ENCODE assay signal across 8 cellular contexts in the genomic region with DNA sequence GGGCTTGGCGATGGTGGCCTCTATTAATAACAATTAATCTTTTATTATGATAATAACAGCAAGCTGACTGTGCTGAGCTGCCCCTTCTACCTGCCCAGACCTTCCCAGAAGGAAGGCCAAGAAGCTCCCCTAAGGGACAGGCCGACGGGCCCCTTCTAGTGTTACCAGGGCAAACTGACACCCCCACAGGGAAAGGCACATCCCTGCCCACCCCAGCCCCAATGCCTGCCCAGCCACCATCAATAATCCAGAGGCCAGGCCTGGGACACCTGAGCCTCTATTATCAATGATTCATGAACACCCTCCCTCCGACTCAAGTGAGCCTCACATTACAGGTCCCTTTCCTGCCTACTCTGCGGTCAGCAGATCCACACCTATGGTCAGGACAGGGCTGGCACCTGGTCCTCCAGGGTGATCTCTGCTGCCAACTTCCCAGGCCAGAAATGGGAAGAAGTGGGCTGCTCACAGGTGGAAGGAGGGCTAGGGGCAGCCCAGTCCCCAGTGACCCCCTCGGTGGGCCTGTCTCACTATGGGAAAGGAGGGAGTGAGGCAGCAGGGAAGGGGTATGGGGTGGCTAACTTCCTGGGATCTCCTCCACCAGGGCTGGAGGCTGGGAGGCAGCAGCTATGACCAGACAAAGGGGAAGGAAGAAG. TPM values are rescaled to one million over a fixed set of nuclear protein-coding genes. Genes with fewer than 3 reads are reported as not detected.
A peak's percentile ranks its signal among the peaks of the same experiment; 100 is the strongest.
DNase-seq lines count a peak whose midpoint lies in the region; ATAC-seq, FAIRE-seq and TF ChIP-seq lines count a peak whose summit lies in the region.
"Had no signal": no experiment of that assay in that cellular context is flagged by ENCODE, and none has a peak within 500 bp of the region (broad histone marks: within the 10 kb centered on the region; RNA-seq: fewer than 3 reads in every experiment).

No MANE protein-coding gene starts in this region.

- no peaks in the 10 kb centered on the region for H3K9me3 ChIP-seq in hepatocyte (ENCODE audit: low read depth)

- no peaks in the 10 kb centered on the region for H3K9me2 ChIP-seq in hepatocyte (replicated peaks; ENCODE audit: insufficient read depth)

- ATAC-seq in stimulated activated effector memory CD8-positive, alpha-beta T cell treated with anti-CD3 and anti-CD28 coated beads, Interleukin-12 subunit alpha, Interleukin-12 subunit beta, amount 100 ng/mL, for 72 hours, result no peak

- peaks cover 7% of the 10 kb centered on the region for H4K20me1 ChIP-seq in hepatocyte (ENCODE audit: insufficient read depth, poor library complexity, severe bottlenecking)

- no peak for TF ChIP-seq POLR2A in GM12891 (IDR thresholded peaks at IDR 0.05; ENCODE audit: low read depth, low read length)

- peak overlapping the region; percentile 92 for H3K4me2 ChIP-seq in hepatocyte

- H3K79me2 ChIP-seq in hepatocyte, result peaks cover 43% of the 10 kb centered on the region

- no peak overlapping the region for H3K4me3 ChIP-seq in hepatocyte

- no peak for TF ChIP-seq CTCF in HFFc6 (IDR thresholded peaks at IDR 0.05)
- no peak for TF ChIP-seq CTCF in hepatocyte (IDR thresholded peaks at IDR 0.05; ENCODE audit: poor library complexity)

- FAIRE-seq in GM12891 (lab: Jason Lieb, UNC), result no peak

- H3K4me1 Mint-ChIP-seq in HFFc6 (ENCODE audit: low read depth), result peaks cover 43% of the 10 kb centered on the region
- peaks cover 69% of the 10 kb centered on the region for H3K4me1 Mint-ChIP-seq in activated T-helper 1 cell treated with anti-CD3 and anti-CD28 coated beads, Interleukin-12 subunit alpha, Interleukin-12 subunit beta, Interleukin-2, Interleukin-4 antibody, amounts not matched to agents 30 ng/mL and 10 ng/mL and 1 ng/mL, durations not matched to agents 14 hours and 24 hours and 36 hours (ENCODE audit: low read depth)
- peaks cover 79% of the 10 kb centered on the region for H3K4me1 Mint-ChIP-seq in stimulated activated effector memory CD8-positive, alpha-beta T cell treated with anti-CD3 and anti-CD28 coated beads, Interleukin-12 subunit alpha, Interleukin-12 subunit beta, amount 100 ng/mL, for 72 hours

- no peaks in the 10 kb centered on the region for H3K9me3 Mint-ChIP-seq in HFFc6
- H3K9me3 Mint-ChIP-seq in activated T-helper 1 cell treated with anti-CD3 and anti-CD28 coated beads, Interleukin-12 subunit alpha, Interleukin-12 subunit beta, Interleukin-2, Interleukin-4 antibody, amounts not matched to agents 30 ng/mL and 10 ng/mL and 1 ng/mL, durations not matched to agents 14 hours and 24 hours and 36 hours, result no peaks in the 10 kb centered on the region
- no peaks in the 10 kb centered on the region for H3K9me3 Mint-ChIP-seq in stimulated activated effector memory CD8-positive, alpha-beta T cell treated with anti-CD3 and anti-CD28 coated beads, Interleukin-12 subunit alpha, Interleukin-12 subunit beta, amount 100 ng/mL, for 72 hours

- peak overlapping the region; percentile 100 for H3K4me3 Mint-ChIP-seq in HFFc6
- peak overlapping the region; percentile 73 for H3K4me3 Mint-ChIP-seq in activated T-helper 1 cell treated with anti-CD3 and anti-CD28 coated beads, Interleukin-12 subunit alpha, Interleukin-12 subunit beta, Interleukin-2, Interleukin-4 antibody, amounts not matched to agents 30 ng/mL and 10 ng/mL and 1 ng/mL, durations not matched to agents 14 hours and 24 hours and 36 hours
- peak overlapping the region; percentile 88 for H3K4me3 Mint-ChIP-seq in stimulated activated effector memory CD8-positive, alpha-beta T cell treated with anti-CD3 and anti-CD28 coated beads, Interleukin-12 subunit alpha, Interleukin-12 subunit beta, amount 100 ng/mL, for 72 hours

- H3K36me3 ChIP-seq in hepatocyte (replicated peaks; ENCODE audit: insufficient read depth, low read depth), result no peaks in the 10 kb centered on the region

- no peaks in the 10 kb centered on the region for H3K27me3 ChIP-seq in hepatocyte

- peaks cover 1% of the 10 kb centered on the region for H3K27me3 Mint-ChIP-seq in HFFc6 (ENCODE audit: insufficient read depth)
- no peaks in the 10 kb centered on the region for H3K27me3 Mint-ChIP-seq in activated T-helper 1 cell treated with anti-CD3 and anti-CD28 coated beads, Interleukin-12 subunit alpha, Interleukin-12 subunit beta, Interleukin-2, Interleukin-4 antibody, amounts not matched to agents 30 ng/mL and 10 ng/mL and 1 ng/mL, durations not matched to agents 14 hours and 24 hours and 36 hours (ENCODE audit: insufficient read depth)

- DNase-seq in HFFc6, result no peak
- DNase-seq in activated T-helper 1 cell treated with anti-CD3 and anti-CD28 coated beads, Interleukin-12 subunit alpha, Interleukin-12 subunit beta, Interleukin-2, Interleukin-4 antibody, amounts not matched to agents 30 ng/mL and 10 ng/mL and 1 ng/mL, durations not matched to agents 14 hours and 24 hours and 36 hours (ENCODE audit: low spot score), result no peak
- DNase-seq in hepatocyte (ENCODE audit: low spot score), result no peak
- DNase-seq in stimulated activated effector memory CD8-positive, alpha-beta T cell treated with anti-CD3 and anti-CD28 coated beads, Interleukin-12 subunit alpha, Interleukin-12 subunit beta, amount 100 ng/mL, for 72 hours (ENCODE audit: low spot score in 2 of 2), result no peak
- DNase-seq in GM12891 (ENCODE audit: insufficient read length, low spot score), result no peak
- DNase-seq in SKM-1 treated with dmso at 0.1 percent for 144 hours (lab: John Stamatoyannopoulos, UW; ENCODE audit: unreplicated experiment), result no peak
- DNase-seq in LoVo (ENCODE audit: low spot score), result no peak
- DNase-seq: activated CD4-positive, alpha-beta T cell treated with anti-CD3 and anti-CD28 coated beads for 1 hour had no signal

- intact Hi-C loops in activated T-helper 1 cell treated with anti-CD3 and anti-CD28 coated beads, Interleukin-12 subunit alpha, Interleukin-12 subunit beta, Interleukin-2, Interleukin-4 antibody, amounts not matched to agents 30 ng/mL and 10 ng/mL and 1 ng/mL, durations not matched to agents 14 hours and 24 hours and 36 hours (cut with micrococcal nuclease), result no loop called here

- H3K27ac ChIP-seq in hepatocyte, result peak overlapping the region; percentile 84

- H3K27ac Mint-ChIP-seq in HFFc6, result peak overlapping the region; percentile 92
- peak overlapping the region; percentile 73 for H3K27ac Mint-ChIP-seq in activated T-helper 1 cell treated with anti-CD3 and anti-CD28 coated beads, Interleukin-12 subunit alpha, Interleukin-12 subunit beta, Interleukin-2, Interleukin-4 antibody, amounts not matched to agents 30 ng/mL and 10 ng/mL and 1 ng/mL, durations not matched to agents 14 hours and 24 hours and 36 hours
- peak overlapping the region; percentile 94 for H3K27ac Mint-ChIP-seq in stimulated activated effector memory CD8-positive, alpha-beta T cell treated with anti-CD3 and anti-CD28 coated beads, Interleukin-12 subunit alpha, Interleukin-12 subunit beta, amount 100 ng/mL, for 72 hours

- WGBS in hepatocyte (ENCODE audit: low lambda C conversion rate, missing lambda C conversion rate), result 90% methylated on average over 6 of the region's 6 CpGs

- peaks cover 8% of the 10 kb centered on the region; the same call in 1 of the 2 replicates for H3K36me3 Mint-ChIP-seq in HFFc6 (ENCODE audit: low read depth)
- H3K36me3 Mint-ChIP-seq in activated T-helper 1 cell treated with anti-CD3 and anti-CD28 coated beads, Interleukin-12 subunit alpha, Interleukin-12 subunit beta, Interleukin-2, Interleukin-4 antibody, amounts not matched to agents 30 ng/mL and 10 ng/mL and 1 ng/mL, durations not matched to agents 14 hours and 24 hours and 36 hours (ENCODE audit: low read depth), result peaks cover 15% of the 10 kb centered on the region
- peaks cover 59% of the 10 kb centered on the region for H3K36me3 Mint-ChIP-seq in stimulated activated effector memory CD8-positive, alpha-beta T cell treated with anti-CD3 and anti-CD28 coated beads, Interleukin-12 subunit alpha, Interleukin-12 subunit beta, amount 100 ng/mL, for 72 hours

- H3K4me1 ChIP-seq in hepatocyte (ENCODE audit: insufficient read depth), result peaks cover 26% of the 10 kb centered on the region

- no peak overlapping the region for H2AFZ ChIP-seq in hepatocyte

RNA-seq across cellular contexts. Expression of gene TWF2, which starts 1.8 kb away (rescaled TPM):
- 10 to 100 TPM; 73.9 to 83.0 (median 80.7) TPM for total RNA-seq in HFFc6 (2021; fragmentation: NEBNext Ultra II Directional; extraction: Animal tissue kit (Norgen Biotek cat#: 25700))
- total RNA-seq in activated T-helper 1 cell treated with anti-CD3 and anti-CD28 coated beads, Interleukin-12 subunit alpha, Interleukin-12 subunit beta, Interleukin-2, Interleukin-4 antibody, amounts not matched to agents 30 ng/mL and 10 ng/mL and 1 ng/mL, durations not matched to agents 14 hours and 24 hours and 36 hours, result 94.3 and 98.6 TPM in 2 replicates
- total RNA-seq in hepatocyte, result 52.5 and 59.1 TPM in 2 replicates
- 45.7 and 47.4 TPM in 2 replicates for polyA plus RNA-seq in hepatocyte
- polyA plus RNA-seq in GM12891 (2012; ENCODE audit: low read depth, missing spikeins), result 45.3 TPM

RNA-seq across cellular contexts. Expression of gene PPM1M, which starts 8.4 kb away (rescaled TPM):
- 10 to 100 TPM; 20.8 to 23.4 (median 20.9) TPM for total RNA-seq in HFFc6 (2021; fragmentation: NEBNext Ultra II Directional; extraction: Animal tissue kit (Norgen Biotek cat#: 25700))
- 57.1 and 59.5 TPM in 2 replicates for total RNA-seq in activated T-helper 1 cell treated with anti-CD3 and anti-CD28 coated beads, Interleukin-12 subunit alpha, Interleukin-12 subunit beta, Interleukin-2, Interleukin-4 antibody, amounts not matched to agents 30 ng/mL and 10 ng/mL and 1 ng/mL, durations not matched to agents 14 hours and 24 hours and 36 hours
- 6.2 and 8.0 TPM in 2 replicates for total RNA-seq in hepatocyte
- 8.4 and 10.7 TPM in 2 replicates for polyA plus RNA-seq in hepatocyte
- 19.3 TPM for polyA plus RNA-seq in GM12891 (2012; ENCODE audit: low read depth, missing spikeins)

RNA-seq across cellular contexts. Expression of gene TLR9, which starts 11.7 kb away (rescaled TPM):
- not detected for total RNA-seq in HFFc6 (2021; fragmentation: NEBNext Ultra II Directional; extraction: Animal tissue kit (Norgen Biotek cat#: 25700))
- 0.47 TPM in 1 of 2 replicates, not detected in the other for total RNA-seq in activated T-helper 1 cell treated with anti-CD3 and anti-CD28 coated beads, Interleukin-12 subunit alpha, Interleukin-12 subunit beta, Interleukin-2, Interleukin-4 antibody, amounts not matched to agents 30 ng/mL and 10 ng/mL and 1 ng/mL, durations not matched to agents 14 hours and 24 hours and 36 hours
- total RNA-seq in hepatocyte, result not detected in 2 replicates
- not detected in 2 replicates for polyA plus RNA-seq in hepatocyte
- polyA plus RNA-seq in GM12891 (2012; ENCODE audit: low read depth, missing spikeins), result 1.8 TPM

RNA-seq across cellular contexts. Expression of gene ALAS1, which starts 39.2 kb away (rescaled TPM):
- total RNA-seq in HFFc6 (2021; fragmentation: NEBNext Ultra II Directional; extraction: Animal tissue kit (Norgen Biotek cat#: 25700)), result 10 to 100 TPM; 31.5 to 39.1 (median 35.1) TPM
- 105 and 110 TPM in 2 replicates for total RNA-seq in activated T-helper 1 cell treated with anti-CD3 and anti-CD28 coated beads, Interleukin-12 subunit alpha, Interleukin-12 subunit beta, Interleukin-2, Interleukin-4 antibody, amounts not matched to agents 30 ng/mL and 10 ng/mL and 1 ng/mL, durations not matched to agents 14 hours and 24 hours and 36 hours
- total RNA-seq in hepatocyte, result 81.8 and 85.3 TPM in 2 replicates
- polyA plus RNA-seq in hepatocyte, result 90.1 and 91.2 TPM in 2 replicates
- polyA plus RNA-seq in GM12891 (2012; ENCODE audit: low read depth, missing spikeins), result 61.9 TPM

RNA-seq across cellular contexts. Expression of gene WDR82, which starts 41.3 kb away (rescaled TPM):
- 10 to 100 TPM; 55.2 to 62.0 (median 58.6) TPM for total RNA-seq in HFFc6 (2021; fragmentation: NEBNext Ultra II Directional; extraction: Animal tissue kit (Norgen Biotek cat#: 25700))
- 105 and 107 TPM in 2 replicates for total RNA-seq in activated T-helper 1 cell treated with anti-CD3 and anti-CD28 coated beads, Interleukin-12 subunit alpha, Interleukin-12 subunit beta, Interleukin-2, Interleukin-4 antibody, amounts not matched to agents 30 ng/mL and 10 ng/mL and 1 ng/mL, durations not matched to agents 14 hours and 24 hours and 36 hours
- total RNA-seq in hepatocyte, result 50.9 and 52.1 TPM in 2 replicates
- polyA plus RNA-seq in hepatocyte, result 20.2 and 24.8 TPM in 2 replicates
- 26.5 TPM for polyA plus RNA-seq in GM12891 (2012; ENCODE audit: low read depth, missing spikeins)
